Comparison of ENCODE assay signal across 10 cellular contexts in genomic region chr1:46687095-46687659, GRCh38. TPM values are rescaled to one million over a fixed set of nuclear protein-coding genes. Genes with fewer than 3 reads are reported as not detected.
A peak's percentile ranks its signal among the peaks of the same experiment; 100 is the strongest.
DNase-seq lines count a peak whose midpoint lies in the region; ATAC-seq and TF ChIP-seq lines count a peak whose summit lies in the region.
"Had no signal": no experiment of that assay in that cellular context is flagged by ENCODE, and none has a peak within 500 bp of the region (broad histone marks: within the 10 kb centered on the region; RNA-seq: fewer than 3 reads in every experiment).

No MANE protein-coding gene starts in this region.

- no peaks in the 10 kb centered on the region for H3K9me3 Mint-ChIP-seq in chondrocyte (ENCODE audit: low read depth)

- no peak overlapping the region for H3K4me3 Mint-ChIP-seq in chondrocyte (ENCODE audit: unreplicated experiment)

- H3K36me3 Mint-ChIP-seq in chondrocyte (ENCODE audit: low read depth) = peaks cover 50% of the 10 kb centered on the region

- intact Hi-C loops in mucosa of descending colon (cut with DNase I, micrococcal nuclease) = no loop called here

- H3K36me3 ChIP-seq in BE2C = no peaks in the 10 kb centered on the region; the same call in 1 of the 2 replicates
- H3K36me3 ChIP-seq in mucosa of descending colon (ENCODE audit: low read depth) = peaks cover 5% of the 10 kb centered on the region

- H3K4me1 ChIP-seq in BE2C (no peaks in the 10 kb centered on the region), mucosa of descending colon (ENCODE audit: low read depth) (peaks cover 31% of the 10 kb centered on the region)

- H3K27ac Mint-ChIP-seq in chondrocyte (ENCODE audit: unreplicated experiment) = no peak overlapping the region

- peaks cover 16% of the 10 kb centered on the region for H3K4me1 Mint-ChIP-seq in chondrocyte (ENCODE audit: low read depth)

- H3K4me3 ChIP-seq in BE2C (ENCODE audit: low read depth, low read length) (no peak overlapping the region), LNCaP clone FGC (ENCODE audit: low read depth, low read length) (peak overlapping the region; percentile 9), cardiac fibroblast (replicated peaks in 1 of 2; ENCODE audit: low read depth in 2 of 2, low read length in 2 of 2) (no peak overlapping the region), mucosa of descending colon (no peak overlapping the region)

- TF ChIP-seq CTCF in BE2C (IDR thresholded peaks at IDR 0.05; ENCODE audit: low read depth, low read length) (no peak), LNCaP clone FGC (IDR thresholded peaks at IDR 0.05; ENCODE audit: control insufficient read depth, extremely low read depth, insufficient read depth) (no peak), cardiac fibroblast (IDR thresholded peaks at IDR 0.05; ENCODE audit: low read depth, low read length) (no peak), mucosa of descending colon (IDR thresholded peaks at IDR 0.05) (no peak), chondrocyte (IDR thresholded peaks at IDR 0.05) (no peak)

- no peaks in the 10 kb centered on the region for H3K27me3 Mint-ChIP-seq in chondrocyte (ENCODE audit: low read depth)

- peak; percentile 97 for ATAC-seq in mucosa of descending colon
- no peak for ATAC-seq in HG02642 (IDR thresholded peaks at IDR 0.05; ENCODE audit: poor library complexity, unreplicated experiment)

- no peaks in the 10 kb centered on the region for H3K9me3 ChIP-seq in BE2C
- no peaks in the 10 kb centered on the region for H3K9me3 ChIP-seq in mucosa of descending colon

- DNase-seq in BE2C = peak; percentile 5
- peak; percentile 96 for DNase-seq in LNCaP clone FGC (ENCODE audit: low read depth)
- peak; percentile 32 to 86 for DNase-seq in cardiac fibroblast (ENCODE audit: low read depth in 2 of 2)
- DNase-seq in mucosa of descending colon = peak; percentile 87 to 97 (median 90)
- DNase-seq in stimulated activated CD4-positive, alpha-beta T cell treated with anti-CD3 and anti-CD28 coated beads, Interleukin-4, amount 100 ng/mL, for 4 hours = no peak
- no peak for DNase-seq in activated CD8-positive, alpha-beta memory T cell treated with anti-CD3 and anti-CD28 coated beads, Interleukin-2, amount 50 U/mL, for 4 hours
- no peak for DNase-seq in chondrocyte (ENCODE audit: low spot score)
- DNase-seq: Karpas-422 had no signal

- H3K27me3 ChIP-seq in BE2C = no peaks in the 10 kb centered on the region

RNA-seq across cellular contexts. Expression of gene TEX38, which starts 15.5 kb away (rescaled TPM):
- polyA plus RNA-seq in BE2C (2012; ENCODE audit: insufficient read depth, insufficient read length, low read depth) = not detected
- not detected for total RNA-seq in mucosa of descending colon
- total RNA-seq in chondrocyte = not detected in 3 replicates
- polyA plus RNA-seq: adipose tissue had no signal

RNA-seq across cellular contexts. Expression of gene ATPAF1, which starts 19.0 kb away (rescaled TPM):
- polyA plus RNA-seq in BE2C (2012; ENCODE audit: insufficient read depth, insufficient read length, low read depth) = 28.3 TPM
- 10 to 100 TPM; 49.7 to 54.9 (median 52.6) TPM for total RNA-seq in mucosa of descending colon
- total RNA-seq in chondrocyte = 22.9 to 33.2 TPM (median 27.7 TPM) in 3 replicates

RNA-seq across cellular contexts. Expression of gene EFCAB14, which starts 31.7 kb away (rescaled TPM):
- 3.5 TPM for polyA plus RNA-seq in BE2C (2012; ENCODE audit: insufficient read depth, insufficient read length, low read depth)
- 100 to 1,000 TPM; 115 to 137 (median 122) TPM for total RNA-seq in mucosa of descending colon
- 49.0 to 69.5 TPM (median 52.2 TPM) in 3 replicates for total RNA-seq in chondrocyte

Comparison
In these comparisons a context has a peak if more than half of its experiments do, and no peak if none do; other contexts are left out.
1. DNase-seq: peak in BE2C (single experiment), LNCaP clone FGC (single experiment), cardiac fibroblast (2 of 2) and mucosa of descending colon (3 of 3); none in stimulated activated CD4-positive, alpha-beta T cell treated with anti-CD3 and anti-CD28 coated beads, Interleukin-4, amount 100 ng/mL, for 4 hours (0 of 2), activated CD8-positive, alpha-beta memory T cell treated with anti-CD3 and anti-CD28 coated beads, Interleukin-2, amount 50 U/mL, for 4 hours (single experiment) and chondrocyte (single experiment).